In the genomic region with DNA sequence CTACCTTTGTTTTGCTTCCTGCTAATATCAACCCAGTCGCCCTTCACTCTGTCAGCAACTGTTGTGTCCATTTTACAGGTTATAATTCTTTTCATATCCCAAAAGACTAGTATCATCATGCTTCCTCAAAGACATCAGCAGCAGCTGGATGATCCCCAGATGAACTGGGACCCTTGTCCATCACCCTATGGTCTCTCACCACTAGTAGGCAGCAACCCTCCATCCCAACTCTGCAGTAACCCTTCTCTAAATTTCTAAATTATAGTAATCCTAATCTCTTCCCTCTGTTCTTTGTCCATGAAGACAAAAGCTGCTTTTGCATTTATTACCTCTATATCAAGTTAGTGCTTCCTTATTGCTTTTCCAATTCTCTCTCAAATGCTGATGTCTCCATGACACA, we compare ENCODE assay signal across 1 cellular context.
TF ChIP-seq lines count a peak whose summit lies in the region.

No MANE protein-coding gene starts in this region.

TF ChIP-seq in GM23338, 12 proteins besides CTCF, POLR2A, EP300 and RAD21 (continued from another document):
- TF ChIP-seq, protein P1, sequence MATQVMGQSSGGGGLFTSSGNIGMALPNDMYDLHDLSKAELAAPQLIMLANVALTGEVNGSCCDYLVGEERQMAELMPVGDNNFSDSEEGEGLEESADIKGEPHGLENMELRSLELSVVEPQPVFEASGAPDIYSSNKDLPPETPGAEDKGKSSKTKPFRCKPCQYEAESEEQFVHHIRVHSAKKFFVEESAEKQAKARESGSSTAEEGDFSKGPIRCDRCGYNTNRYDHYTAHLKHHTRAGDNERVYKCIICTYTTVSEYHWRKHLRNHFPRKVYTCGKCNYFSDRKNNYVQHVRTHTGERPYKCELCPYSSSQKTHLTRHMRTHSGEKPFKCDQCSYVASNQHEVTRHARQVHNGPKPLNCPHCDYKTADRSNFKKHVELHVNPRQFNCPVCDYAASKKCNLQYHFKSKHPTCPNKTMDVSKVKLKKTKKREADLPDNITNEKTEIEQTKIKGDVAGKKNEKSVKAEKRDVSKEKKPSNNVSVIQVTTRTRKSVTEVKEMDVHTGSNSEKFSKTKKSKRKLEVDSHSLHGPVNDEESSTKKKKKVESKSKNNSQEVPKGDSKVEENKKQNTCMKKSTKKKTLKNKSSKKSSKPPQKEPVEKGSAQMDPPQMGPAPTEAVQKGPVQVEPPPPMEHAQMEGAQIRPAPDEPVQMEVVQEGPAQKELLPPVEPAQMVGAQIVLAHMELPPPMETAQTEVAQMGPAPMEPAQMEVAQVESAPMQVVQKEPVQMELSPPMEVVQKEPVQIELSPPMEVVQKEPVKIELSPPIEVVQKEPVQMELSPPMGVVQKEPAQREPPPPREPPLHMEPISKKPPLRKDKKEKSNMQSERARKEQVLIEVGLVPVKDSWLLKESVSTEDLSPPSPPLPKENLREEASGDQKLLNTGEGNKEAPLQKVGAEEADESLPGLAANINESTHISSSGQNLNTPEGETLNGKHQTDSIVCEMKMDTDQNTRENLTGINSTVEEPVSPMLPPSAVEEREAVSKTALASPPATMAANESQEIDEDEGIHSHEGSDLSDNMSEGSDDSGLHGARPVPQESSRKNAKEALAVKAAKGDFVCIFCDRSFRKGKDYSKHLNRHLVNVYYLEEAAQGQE (IDR thresholded peaks at IDR 0.05; ENCODE audit: unreplicated experiment) = no peak
- TF ChIP-seq EZH2phosphoT487 (IDR thresholded peaks at IDR 0.05; ENCODE audit: unreplicated experiment) (no peak), STAT1 (IDR thresholded peaks at IDR 0.05; ENCODE audit: unreplicated experiment) (no peak), NANOG (IDR thresholded peaks at IDR 0.05; ENCODE audit: borderline replicate concordance) (no peak)
